In the genomic region with DNA sequence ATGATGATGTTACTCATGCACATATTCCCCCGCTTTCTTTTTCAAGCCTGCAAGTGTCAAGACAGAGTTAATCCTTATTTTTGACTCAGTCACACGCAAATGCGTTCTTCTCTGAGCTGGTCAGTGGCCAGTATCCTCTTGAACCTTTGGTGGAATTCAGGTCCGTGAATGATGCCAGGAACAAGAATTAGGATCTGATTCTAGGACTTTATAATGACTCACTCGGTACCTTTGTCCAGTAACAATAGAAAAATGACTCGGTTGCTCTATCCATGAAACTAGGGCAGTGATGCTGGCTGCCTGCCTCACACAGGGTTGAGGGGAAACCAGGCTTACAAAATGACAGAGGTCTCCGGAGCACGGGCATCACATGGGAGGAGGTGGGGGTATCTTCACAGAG, we compare ENCODE assay signal across 17 cellular contexts.
DNase-seq lines count a peak whose midpoint lies in the region; ATAC-seq and TF ChIP-seq lines count a peak whose summit lies in the region.
"Had no signal": no experiment of that assay in that cellular context is flagged by ENCODE, and none has a peak within 500 bp of the region (broad histone marks: within the 10 kb centered on the region; RNA-seq: fewer than 3 reads in every experiment).

No MANE protein-coding gene starts in this region.

- H3K4me1 Mint-ChIP-seq in endodermal cell: no peaks in the 10 kb centered on the region
- peaks cover 1% of the 10 kb centered on the region for H3K4me1 Mint-ChIP-seq in progenitor cell of endocrine pancreas (ENCODE audit: low read depth)
- H3K4me1 Mint-ChIP-seq: activated CD4-positive, alpha-beta memory T cell treated with anti-CD3 and anti-CD28 coated beads, Interleukin-2, amount 10 ng/mL, durations not matched to agents 7 days and 5 days; activated T-helper 17 cell treated with anti-CD3 and anti-CD28 coated beads, Interleukin-2, amount 50 U/mL, for 72 hours had no signal

- H3K4me3 ChIP-seq in MG63 (no peak overlapping the region), fibroblast of pulmonary artery (replicated peaks; ENCODE audit: low read depth, low read length) (no peak overlapping the region), osteoblast (ENCODE audit: insufficient read depth, low read length) (peak overlapping the region; percentile 8), endodermal cell (ENCODE audit: low read length) (no peak overlapping the region)

- no peak overlapping the region for H3K9ac ChIP-seq in endodermal cell (ENCODE audit: extremely low read depth, low read length, poor library complexity, severe bottlenecking)

- ATAC-seq in HG02610 (IDR thresholded peaks at IDR 0.05; ENCODE audit: unreplicated experiment) (no peak), GM18870 (IDR thresholded peaks at IDR 0.05; ENCODE audit: unreplicated experiment) (no peak)
- ATAC-seq: activated T-helper 17 cell treated with anti-CD3 and anti-CD28 coated beads, Interleukin-2, amount 50 U/mL, for 72 hours had no signal

- no peaks in the 10 kb centered on the region for H3K79me2 ChIP-seq in osteoblast (ENCODE audit: insufficient read depth, low read length)

- TF ChIP-seq CTCF in fibroblast of pulmonary artery (IDR thresholded peaks at IDR 0.05; ENCODE audit: low read length, missing control alignments) (no peak), osteoblast (IDR thresholded peaks at IDR 0.05; ENCODE audit: extremely low read depth, low read depth, low read length) (no peak), endodermal cell (conservative IDR thresholded peaks at IDR 0.05) (no peak), progenitor cell of endocrine pancreas (IDR thresholded peaks at IDR 0.05; ENCODE audit: unreplicated experiment) (no peak)

- H3K27ac Mint-ChIP-seq in endodermal cell (no peak overlapping the region), progenitor cell of endocrine pancreas (no peak overlapping the region)
- H3K27ac Mint-ChIP-seq: activated CD4-positive, alpha-beta memory T cell treated with anti-CD3 and anti-CD28 coated beads, Interleukin-2, amount 10 ng/mL, durations not matched to agents 7 days and 5 days; activated T-helper 17 cell treated with anti-CD3 and anti-CD28 coated beads, Interleukin-2, amount 50 U/mL, for 72 hours; IgD-negative memory B cell had no signal

- no peaks in the 10 kb centered on the region for H3K27me3 ChIP-seq in MG63
- no peaks in the 10 kb centered on the region for H3K27me3 ChIP-seq in osteoblast (ENCODE audit: insufficient read depth, low read length)
- H3K27me3 ChIP-seq in endodermal cell (ENCODE audit: control insufficient read depth, insufficient read depth, low read length, poor library complexity, severe bottlenecking): no peaks in the 10 kb centered on the region

- peaks cover 1% of the 10 kb centered on the region; the same call in 1 of the 2 replicates for H3K9me3 ChIP-seq in MG63
- H3K9me3 ChIP-seq in osteoblast (ENCODE audit: low read depth, low read length): no peaks in the 10 kb centered on the region
- H3K9me3 ChIP-seq in endodermal cell (ENCODE audit: control insufficient read depth, low read length): peaks cover 20% of the 10 kb centered on the region

- H3K27ac ChIP-seq in osteoblast (ENCODE audit: low read depth, low read length) (peak overlapping the region; percentile 47), endodermal cell (ENCODE audit: low read depth, low read length) (no peak overlapping the region)

- H3K27me3 Mint-ChIP-seq in endodermal cell (ENCODE audit: insufficient read depth) (peaks cover 2% of the 10 kb centered on the region), progenitor cell of endocrine pancreas (no peaks in the 10 kb centered on the region)
- H3K27me3 Mint-ChIP-seq: IgD-negative memory B cell had no signal

- H3K36me3 ChIP-seq in MG63 (no peaks in the 10 kb centered on the region), osteoblast (ENCODE audit: insufficient read depth, low read length) (no peaks in the 10 kb centered on the region), endodermal cell (ENCODE audit: control insufficient read depth, insufficient read depth, low read length) (no peaks in the 10 kb centered on the region)

- no peaks in the 10 kb centered on the region for H4K20me1 ChIP-seq in osteoblast (ENCODE audit: insufficient read depth, low read length)

- peak overlapping the region; percentile 64 for H3K4me2 ChIP-seq in osteoblast (ENCODE audit: insufficient read depth, low read length)

- H3K4me1 ChIP-seq in osteoblast (ENCODE audit: insufficient read depth, low read length) (peaks cover 20% of the 10 kb centered on the region), endodermal cell (ENCODE audit: control insufficient read depth, insufficient read depth, low read length) (no peaks in the 10 kb centered on the region)

- no peak overlapping the region for H2AFZ ChIP-seq in osteoblast (ENCODE audit: low read length)

- H3K4me3 Mint-ChIP-seq in endodermal cell (no peak overlapping the region), progenitor cell of endocrine pancreas (ENCODE audit: low read depth) (no peak overlapping the region)
- H3K4me3 Mint-ChIP-seq: activated CD4-positive, alpha-beta memory T cell treated with anti-CD3 and anti-CD28 coated beads, Interleukin-2, amount 10 ng/mL, durations not matched to agents 7 days and 5 days; activated T-helper 17 cell treated with anti-CD3 and anti-CD28 coated beads, Interleukin-2, amount 50 U/mL, for 72 hours; H9; IgD-negative memory B cell had no signal

- WGBS in endodermal cell (ENCODE audit: insufficient coverage in 1 of 2, insufficient read length in 1 of 2), 2 experiments: 92 to 96% methylated on average over 5 to 8 of the region's 8 CpGs

- H3K9me3 Mint-ChIP-seq in endodermal cell (peaks cover 16% of the 10 kb centered on the region), progenitor cell of endocrine pancreas (ENCODE audit: low read depth) (peaks cover 6% of the 10 kb centered on the region)
- H3K9me3 Mint-ChIP-seq: activated CD4-positive, alpha-beta memory T cell treated with anti-CD3 and anti-CD28 coated beads, Interleukin-2, amount 10 ng/mL, durations not matched to agents 7 days and 5 days had no signal

- H3K36me3 Mint-ChIP-seq in endodermal cell (ENCODE audit: low read depth) (peaks cover 1% of the 10 kb centered on the region), progenitor cell of endocrine pancreas (ENCODE audit: insufficient read depth) (no peaks in the 10 kb centered on the region)
- H3K36me3 Mint-ChIP-seq: IgD-negative memory B cell had no signal

- DNase-seq in AG08395 (ENCODE audit: low spot score) (peak; percentile 70), MG63 (peak; percentile 81), fibroblast of pulmonary artery (ENCODE audit: low read depth) (peak; percentile 66), osteoblast (ENCODE audit: insufficient read length, low spot score, missing footprints) (no peak), endodermal cell (no peak), progenitor cell of endocrine pancreas (ENCODE audit: low spot score, unreplicated experiment) (no peak)
- DNase-seq: activated CD4-positive, alpha-beta memory T cell treated with anti-CD3 and anti-CD28 coated beads, Interleukin-2, amount 10 ng/mL, durations not matched to agents 7 days and 5 days; effector CD4-positive, alpha-beta T cell; glutamatergic neuron; H9; NCI-H1105 treated with DMSO at 0.1 percent for 48 hours; NCI-H446 treated with DMSO at 0.1 percent for 48 hours; stimulated activated CD4-positive, alpha-beta T cell treated with anti-CD3 and anti-CD28 coated beads, Interleukin-4, amount 100 ng/mL, for 1 hour had no signal

Comparison
In these comparisons a context has a peak if more than half of its experiments do, and no peak if none do; other contexts are left out.
1. DNase-seq: peak in AG08395 (single experiment), MG63 (single experiment) and fibroblast of pulmonary artery (single experiment); none in osteoblast (single experiment), endodermal cell (single experiment) and progenitor cell of endocrine pancreas (single experiment).